Comparison of ENCODE assay signal across 17 cellular contexts in the genomic region with DNA sequence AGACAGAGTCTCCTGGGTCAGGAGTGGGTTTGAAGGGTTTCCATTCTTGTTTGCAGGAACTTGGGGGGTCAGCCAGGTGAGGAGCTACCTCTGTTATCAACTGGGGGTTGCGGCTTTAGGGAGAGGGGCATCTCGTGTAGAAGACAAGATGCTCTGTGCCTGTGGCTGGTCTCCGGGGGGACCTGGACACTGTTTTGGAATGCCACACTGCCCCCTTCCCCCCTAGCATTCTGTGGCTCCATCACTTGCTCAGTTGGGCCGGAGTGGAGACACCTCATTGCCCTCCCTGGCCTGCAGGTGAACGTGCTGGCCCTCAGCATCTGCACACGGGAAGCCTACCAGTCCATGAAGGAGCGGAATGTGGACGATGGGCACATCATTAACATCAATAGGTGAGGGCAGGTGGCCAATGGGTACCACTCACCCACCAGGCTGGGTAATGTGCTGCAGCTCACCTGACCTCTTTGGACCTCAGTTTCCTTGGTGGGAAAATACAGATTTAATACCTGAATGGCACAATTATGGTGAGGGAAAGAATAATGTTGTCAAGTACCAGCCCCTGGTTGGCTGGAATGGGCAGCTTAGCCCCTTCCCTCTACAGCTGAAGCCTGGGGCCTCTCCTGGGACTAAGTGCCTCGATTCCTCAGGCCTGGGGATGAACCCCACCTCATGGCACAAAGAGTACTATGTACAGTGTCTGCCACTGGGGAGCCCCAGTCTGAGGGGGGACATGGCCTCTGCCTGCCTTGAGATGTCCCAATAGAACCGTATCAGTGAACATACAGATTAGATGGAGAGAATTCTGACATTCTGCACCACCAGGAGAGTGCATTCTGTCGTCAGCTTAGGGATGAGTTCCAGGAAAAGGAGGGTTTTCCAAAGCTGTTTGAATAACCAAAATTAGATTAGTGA. TPM values are rescaled to one million over a fixed set of nuclear protein-coding genes. Genes with fewer than 3 reads are reported as not detected.
DNase-seq lines count a peak whose midpoint lies in the region; ATAC-seq and TF ChIP-seq lines count a peak whose summit lies in the region.
"Had no signal": no experiment of that assay in that cellular context is flagged by ENCODE, and none has a peak within 500 bp of the region (broad histone marks: within the 10 kb centered on the region; RNA-seq: fewer than 3 reads in every experiment).

No MANE protein-coding gene starts in this region.

- H3K9me3 ChIP-seq in Peyer's patch (no peaks in the 10 kb centered on the region), duodenal mucosa (ENCODE audit: control insufficient read depth in 1 of 2, low read length in 2 of 2) (no peaks in the 10 kb centered on the region)

- DNase-seq in Peyer's patch, result peak in 1 of 3 donors; percentile 37
- DNase-seq in natural killer cell treated with Interleukin-12 subunit alpha and Interleukin-12 subunit beta and Interleukin-15 and Interleukin-18, amount 100 ng/mL, for 72 hours (ENCODE audit: low spot score), result peak; percentile 22
- no peak for DNase-seq in activated CD4-positive, alpha-beta T cell treated with anti-CD3 and anti-CD28 coated beads for 36 hours
- DNase-seq: ACHN, C1 segment of cervical spinal cord, DND-41, MV-4-11, NCI-H1417, NCI-H187 treated with DMSO at 0.1 percent for 48 hours, NCI-H226, NCI-H526, PC-3 had no signal

- H3K9me3 Mint-ChIP-seq in natural killer cell treated with Interleukin-12 subunit alpha and Interleukin-12 subunit beta and Interleukin-15 and Interleukin-18, amount 100 ng/mL, for 72 hours, result no peaks in the 10 kb centered on the region
- H3K9me3 Mint-ChIP-seq in activated CD4-positive, alpha-beta T cell treated with anti-CD3 and anti-CD28 coated beads for 36 hours (ENCODE audit: low read depth), result no peaks in the 10 kb centered on the region

- H3K36me3 Mint-ChIP-seq in natural killer cell treated with Interleukin-12 subunit alpha and Interleukin-12 subunit beta and Interleukin-15 and Interleukin-18, amount 100 ng/mL, for 72 hours, result no peaks in the 10 kb centered on the region
- H3K36me3 Mint-ChIP-seq in activated CD4-positive, alpha-beta T cell treated with anti-CD3 and anti-CD28 coated beads for 36 hours (ENCODE audit: low read depth), result peaks cover 8% of the 10 kb centered on the region

- H3K4me3 Mint-ChIP-seq in natural killer cell treated with Interleukin-12 subunit alpha and Interleukin-12 subunit beta and Interleukin-15 and Interleukin-18, amount 100 ng/mL, for 72 hours, result no peak overlapping the region
- H3K4me3 Mint-ChIP-seq in activated CD4-positive, alpha-beta T cell treated with anti-CD3 and anti-CD28 coated beads for 36 hours, result no peak overlapping the region

- TF ChIP-seq CTCF in Peyer's patch (IDR thresholded peaks at IDR 0.05), result no peak

- CTCF ChIA-PET in activated CD4-positive, alpha-beta T cell treated with anti-CD3 and anti-CD28 coated beads for 36 hours (lab: Charles Lee), result interaction anchor here (0.8 kb wide), 1 partner anchor 8 kb away, joined by 3 read pairs; no protein-coding TSS in a partner anchor

- no peaks in the 10 kb centered on the region for H3K27me3 Mint-ChIP-seq in natural killer cell treated with Interleukin-12 subunit alpha and Interleukin-12 subunit beta and Interleukin-15 and Interleukin-18, amount 100 ng/mL, for 72 hours
- no peaks in the 10 kb centered on the region for H3K27me3 Mint-ChIP-seq in activated CD4-positive, alpha-beta T cell treated with anti-CD3 and anti-CD28 coated beads for 36 hours

- H3K4me1 ChIP-seq in Peyer's patch (peaks cover 2 to 78% (median 11%) of the 10 kb centered on the region in 4 donors), duodenal mucosa (ENCODE audit: control insufficient read depth in 1 of 2, insufficient read depth in 2 of 2, low read length in 2 of 2) (peaks cover 66 to 71% of the 10 kb centered on the region in 2 donors)

- H3K4me3 ChIP-seq in Peyer's patch (peak overlapping the region in 1 of 4 donors; percentile 18), duodenal mucosa (ENCODE audit: low read depth in 1 of 2, low read length in 2 of 2) (peak overlapping the region; percentile 1 to 41)

- H3K27ac Mint-ChIP-seq in natural killer cell treated with Interleukin-12 subunit alpha and Interleukin-12 subunit beta and Interleukin-15 and Interleukin-18, amount 100 ng/mL, for 72 hours, result no peak overlapping the region
- no peak overlapping the region for H3K27ac Mint-ChIP-seq in activated CD4-positive, alpha-beta T cell treated with anti-CD3 and anti-CD28 coated beads for 36 hours

- H3K27ac ChIP-seq in Peyer's patch (peak overlapping the region in 3 of 4 donors; percentile 59 to 83 (median 83)), duodenal mucosa (ENCODE audit: low read depth, low read length) (peak overlapping the region; percentile 51)
- H3K27ac ChIP-seq: KMS-11 had no signal

- no peak for ATAC-seq in natural killer cell treated with Interleukin-12 subunit alpha and Interleukin-12 subunit beta and Interleukin-15 and Interleukin-18, amount 100 ng/mL, for 72 hours
- ATAC-seq in GM21447 (IDR thresholded peaks at IDR 0.05; ENCODE audit: unreplicated experiment) (no peak), GM19467 (IDR thresholded peaks at IDR 0.05; ENCODE audit: unreplicated experiment) (no peak), GM21367 (IDR thresholded peaks at IDR 0.05; ENCODE audit: unreplicated experiment) (no peak)
- no peak for ATAC-seq in activated CD4-positive, alpha-beta T cell treated with anti-CD3 and anti-CD28 coated beads for 36 hours
- ATAC-seq: PC-3 had no signal

- H3K27me3 ChIP-seq in Peyer's patch, result no peaks in the 10 kb centered on the region
- H3K27me3 ChIP-seq in duodenal mucosa (ENCODE audit: control insufficient read depth in 1 of 2, insufficient read depth in 2 of 2, low read length in 2 of 2), result no peaks in the 10 kb centered on the region

- POLR2A ChIA-PET in activated CD4-positive, alpha-beta T cell treated with anti-CD3 and anti-CD28 coated beads for 36 hours (lab: Charles Lee), result no interaction called here

- peaks cover 24 to 25% of the 10 kb centered on the region in 2 donors for H3K4me1 Mint-ChIP-seq in natural killer cell treated with Interleukin-12 subunit alpha and Interleukin-12 subunit beta and Interleukin-15 and Interleukin-18, amount 100 ng/mL, for 72 hours (ENCODE audit: low read depth in 2 of 2)
- H3K4me1 Mint-ChIP-seq in activated CD4-positive, alpha-beta T cell treated with anti-CD3 and anti-CD28 coated beads for 36 hours, result peaks cover 13% of the 10 kb centered on the region

- H3K36me3 ChIP-seq in Peyer's patch (peaks cover 0 to 7% (median 0%) of the 10 kb centered on the region in 3 donors), duodenal mucosa (ENCODE audit: control insufficient read depth in 1 of 2, insufficient read depth in 2 of 2, low read length in 2 of 2) (peaks cover 14 to 28% of the 10 kb centered on the region in 2 donors)

- intact Hi-C loops in activated CD4-positive, alpha-beta T cell treated with anti-CD3 and anti-CD28 coated beads for 36 hours (cut with DNase I, micrococcal nuclease), result no loop called here

- no peak for TF ChIP-seq POLR2A in Peyer's patch (IDR thresholded peaks at IDR 0.05)

- peak overlapping the region; percentile 69 to 74 for H3K9ac ChIP-seq in duodenal mucosa (ENCODE audit: low read depth in 1 of 2, low read length in 2 of 2)
- H3K9ac ChIP-seq: KMS-11 had no signal

RNA-seq across cellular contexts. Expression of a gene that starts 3.3 kb away (rescaled TPM):
- total RNA-seq in Peyer's patch, result 10 to 100 TPM in 3 of 4 donors, 1 to 10 TPM in 1; 6.6 to 18.8 (median 13.9) TPM
- total RNA-seq in natural killer cell treated with Interleukin-12 subunit alpha and Interleukin-12 subunit beta and Interleukin-15 and Interleukin-18, amount 100 ng/mL, for 72 hours, result 10 to 100 TPM; 10.5 to 22.6 TPM
- 10 to 100 TPM; 14.3 to 16.4 TPM for total RNA-seq in activated CD4-positive, alpha-beta T cell treated with anti-CD3 and anti-CD28 coated beads for 36 hours

RNA-seq across cellular contexts. Expression of a gene that starts 6.4 kb away (rescaled TPM):
- 100 to 1,000 TPM in 3 of 4 donors, 10 to 100 TPM in 1; 63.5 to 436 (median 424) TPM for total RNA-seq in Peyer's patch
- total RNA-seq in natural killer cell treated with Interleukin-12 subunit alpha and Interleukin-12 subunit beta and Interleukin-15 and Interleukin-18, amount 100 ng/mL, for 72 hours, result 10 to 100 TPM in 1 of 2 donors, 1 to 10 TPM in 1; 5.2 to 16.8 TPM
- 10 to 100 TPM in 1 of 2 experiments, 1 to 10 TPM in 1; 9.2 to 10.2 TPM for total RNA-seq in activated CD4-positive, alpha-beta T cell treated with anti-CD3 and anti-CD28 coated beads for 36 hours

RNA-seq across cellular contexts. Expression of a gene that starts 53.4 kb away (rescaled TPM):
- total RNA-seq in Peyer's patch, result 100 to 1,000 TPM in 1 of 4 donors, 10 to 100 TPM in 3; 90.5 to 124 (median 96.8) TPM
- total RNA-seq in natural killer cell treated with Interleukin-12 subunit alpha and Interleukin-12 subunit beta and Interleukin-15 and Interleukin-18, amount 100 ng/mL, for 72 hours, result 100 to 1,000 TPM; 128 to 130 TPM
- 10 to 100 TPM; 75.2 to 81.4 TPM for total RNA-seq in activated CD4-positive, alpha-beta T cell treated with anti-CD3 and anti-CD28 coated beads for 36 hours
